ENCODE assay signal across 11 cellular contexts in the genomic region with DNA sequence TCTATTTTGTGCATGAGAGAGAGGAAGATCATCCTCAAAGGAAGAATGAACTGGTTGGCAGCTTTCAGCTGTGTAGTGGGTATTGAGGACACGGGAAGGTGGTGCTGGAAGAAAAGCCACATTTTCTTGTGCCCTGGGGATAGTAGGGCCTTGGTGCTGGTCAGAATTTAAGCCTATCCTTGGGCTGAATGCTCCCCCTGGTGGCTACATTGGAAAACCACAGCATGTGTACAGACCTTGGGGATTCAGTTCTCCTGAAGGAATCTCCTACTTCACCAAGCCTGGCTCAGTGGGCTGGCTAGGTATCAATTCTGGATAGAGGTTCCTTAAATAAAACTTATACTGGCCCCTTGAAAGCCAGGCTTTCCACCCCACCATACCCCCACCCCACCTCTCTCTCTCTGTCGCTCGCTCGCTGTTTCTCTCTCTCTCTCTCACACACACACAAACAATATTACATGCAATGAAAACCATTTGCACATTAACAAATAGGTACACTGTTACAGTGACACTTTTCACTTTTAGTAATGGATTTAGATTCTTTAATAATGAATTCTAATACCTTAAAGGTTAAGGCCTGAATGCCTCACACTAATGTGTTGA. TPM values are rescaled to one million over a fixed set of nuclear protein-coding genes. Genes with fewer than 3 reads are reported as not detected.
A peak's percentile ranks its signal among the peaks of the same experiment; 100 is the strongest.
DNase-seq lines count a peak whose midpoint lies in the region; ATAC-seq, FAIRE-seq and TF ChIP-seq lines count a peak whose summit lies in the region.
"Had no signal": no experiment of that assay in that cellular context is flagged by ENCODE, and none has a peak within 500 bp of the region (broad histone marks: within the 10 kb centered on the region; RNA-seq: fewer than 3 reads in every experiment).

No MANE protein-coding gene starts in this region.

- H3K4me2 ChIP-seq in PC-3 (ENCODE audit: low read length): no peak overlapping the region
- no peak overlapping the region for H3K4me2 ChIP-seq in keratinocyte (ENCODE audit: control insufficient read depth, extremely low read depth, insufficient read depth, low read depth, low read length)

- H3K79me2 ChIP-seq in PC-3 (ENCODE audit: low read length): no peaks in the 10 kb centered on the region
- H3K79me2 ChIP-seq in keratinocyte (ENCODE audit: control insufficient read depth, insufficient read depth, low read length): no peaks in the 10 kb centered on the region

- ATAC-seq in GM19467 (IDR thresholded peaks at IDR 0.05; ENCODE audit: unreplicated experiment): peak; percentile 83
- peak; percentile 54 for ATAC-seq in HG03469 (IDR thresholded peaks at IDR 0.05; ENCODE audit: unreplicated experiment)
- ATAC-seq in PC-3: peak; percentile 89
- ATAC-seq in stimulated activated effector memory CD8-positive, alpha-beta T cell treated with anti-CD3 and anti-CD28 coated beads, Interleukin-12 subunit alpha, Interleukin-12 subunit beta, amount 100 ng/mL, for 72 hours: peak; percentile 59

- no peak overlapping the region for H3K4me3 ChIP-seq in PC-3 (ENCODE audit: low read length)
- H3K4me3 ChIP-seq in keratinocyte (ENCODE audit: control insufficient read depth in 2 of 3, extremely low read depth in 1 of 3, insufficient read depth in 2 of 3, low read depth in 1 of 3, low read length in 3 of 3): no peak overlapping the region

- no peaks in the 10 kb centered on the region for H3F3A ChIP-seq in PC-3 (ENCODE audit: low read length, unreplicated experiment)

- H3K9me3 Mint-ChIP-seq in brain: peaks cover 0 to 8% (median 2%) of the 10 kb centered on the region in 5 experiments
- no peaks in the 10 kb centered on the region for H3K9me3 Mint-ChIP-seq in stimulated activated effector memory CD8-positive, alpha-beta T cell treated with anti-CD3 and anti-CD28 coated beads, Interleukin-12 subunit alpha, Interleukin-12 subunit beta, amount 100 ng/mL, for 72 hours

- peak; percentile 78 for TF ChIP-seq CTCF in PC-3 (conservative IDR thresholded peaks at IDR 0.05; ENCODE audit: low read depth, low read length)
- peak; percentile 63 to 76 for TF ChIP-seq CTCF in brain (conservative IDR thresholded peaks at IDR 0.05)
- peak; percentile 80 to 83 (median 82) for TF ChIP-seq CTCF in keratinocyte (optimal IDR thresholded peaks at IDR 0.05 in 1 of 3, IDR thresholded peaks at IDR 0.05 in 1 of 3, conservative IDR thresholded peaks at IDR 0.05 in 1 of 3; ENCODE audit: extremely low read depth in 1 of 3, insufficient read depth in 2 of 3, low read length in 3 of 3)

- H3K27me3 Mint-ChIP-seq in brain: no peaks in the 10 kb centered on the region

- POLR2A ChIA-PET in PC-3 (lab: Charles Lee; ENCODE audit: unreplicated experiment): no interaction called here

- H3K4me1 ChIP-seq in PC-3 (ENCODE audit: insufficient read depth, low read length) (no peaks in the 10 kb centered on the region), keratinocyte (ENCODE audit: control insufficient read depth, extremely low read depth, insufficient read depth, low read length) (no peaks in the 10 kb centered on the region)

- BruUV-seq in PC-3 (replicated peaks; lab: Mats Ljungman, UMichigan): no TSS peak

- H3K36me3 ChIP-seq in PC-3 (ENCODE audit: low read depth, low read length) (no peaks in the 10 kb centered on the region), keratinocyte (ENCODE audit: control insufficient read depth in 2 of 2, extremely low read depth in 1 of 2, insufficient read depth in 2 of 2, low read length in 2 of 2) (no peaks in the 10 kb centered on the region)

- H3K27ac Mint-ChIP-seq in brain: no peak overlapping the region
- H3K27ac Mint-ChIP-seq in stimulated activated effector memory CD8-positive, alpha-beta T cell treated with anti-CD3 and anti-CD28 coated beads, Interleukin-12 subunit alpha, Interleukin-12 subunit beta, amount 100 ng/mL, for 72 hours: no peak overlapping the region

- H3K9ac ChIP-seq in PC-3 (ENCODE audit: low read length): no peak overlapping the region
- no peak overlapping the region for H3K9ac ChIP-seq in keratinocyte (ENCODE audit: control insufficient read depth, extremely low read depth, insufficient read depth, low read length)

- no peaks in the 10 kb centered on the region for H3K36me3 Mint-ChIP-seq in brain
- no peaks in the 10 kb centered on the region for H3K36me3 Mint-ChIP-seq in stimulated activated effector memory CD8-positive, alpha-beta T cell treated with anti-CD3 and anti-CD28 coated beads, Interleukin-12 subunit alpha, Interleukin-12 subunit beta, amount 100 ng/mL, for 72 hours

- DNase-seq in DMS 273 (lab: John Stamatoyannopoulos, UW; ENCODE audit: unreplicated experiment) (peak; percentile 59), DMS 273 treated with DMSO at 0.1 percent for 48 hours (lab: John Stamatoyannopoulos, UW) (no peak), PC-3 (peak; percentile 65), keratinocyte (ENCODE audit: low read depth, low spot score) (peak; percentile 2)
- DNase-seq in stimulated activated effector memory CD8-positive, alpha-beta T cell treated with anti-CD3 and anti-CD28 coated beads, Interleukin-12 subunit alpha, Interleukin-12 subunit beta, amount 100 ng/mL, for 72 hours (ENCODE audit: low spot score in 2 of 2): peak; percentile 3 to 49

- H3K9me1 ChIP-seq in keratinocyte (ENCODE audit: control insufficient read depth, extremely low read depth, insufficient read depth, low read length): no peaks in the 10 kb centered on the region

- H3K9me2 ChIP-seq in PC-3 (replicated peaks; ENCODE audit: low read length): no peaks in the 10 kb centered on the region

- no peak overlapping the region for H3K4me3 Mint-ChIP-seq in brain
- no peak overlapping the region for H3K4me3 Mint-ChIP-seq in stimulated activated effector memory CD8-positive, alpha-beta T cell treated with anti-CD3 and anti-CD28 coated beads, Interleukin-12 subunit alpha, Interleukin-12 subunit beta, amount 100 ng/mL, for 72 hours

- dilution Hi-C loops in keratinocyte (cut with MboI; ENCODE audit: extremely low pct_ligation_motif_present, low sequenced_read_pairs): no loop called here

- no peaks in the 10 kb centered on the region for H4K20me1 ChIP-seq in PC-3 (ENCODE audit: low read length)
- no peaks in the 10 kb centered on the region for H4K20me1 ChIP-seq in keratinocyte (ENCODE audit: control insufficient read depth, extremely low read depth, insufficient read depth, low read length)

- H3K27ac ChIP-seq in PC-3 (ENCODE audit: low read length): no peak overlapping the region
- no peak overlapping the region for H3K27ac ChIP-seq in keratinocyte (ENCODE audit: control insufficient read depth, insufficient read depth, low read length)

- CTCF ChIA-PET in PC-3 (lab: Charles Lee): no interaction called here

- FAIRE-seq in keratinocyte (lab: Jason Lieb, UNC): no peak
- FAIRE-seq: A204.1 had no signal

- no peaks in the 10 kb centered on the region for H3K4me1 Mint-ChIP-seq in brain
- no peaks in the 10 kb centered on the region for H3K4me1 Mint-ChIP-seq in stimulated activated effector memory CD8-positive, alpha-beta T cell treated with anti-CD3 and anti-CD28 coated beads, Interleukin-12 subunit alpha, Interleukin-12 subunit beta, amount 100 ng/mL, for 72 hours

- no peaks in the 10 kb centered on the region for H3K27me3 ChIP-seq in PC-3 (ENCODE audit: low read length)
- H3K27me3 ChIP-seq in keratinocyte (ENCODE audit: control insufficient read depth, extremely low read depth, insufficient read depth, low read length): no peaks in the 10 kb centered on the region

- no peak overlapping the region for H2AFZ ChIP-seq in PC-3 (ENCODE audit: low read length)
- no peak overlapping the region for H2AFZ ChIP-seq in keratinocyte (ENCODE audit: control insufficient read depth, low read length)

- H3K9me3 ChIP-seq in PC-3 (ENCODE audit: low read length) (no peaks in the 10 kb centered on the region), keratinocyte (ENCODE audit: control insufficient read depth, low read depth, low read length) (no peaks in the 10 kb centered on the region)

- intact Hi-C loops in PC-3 (cut with micrococcal nuclease): loop anchor here (1.0 to 10.0 kb wide), 5 partner anchors 177 to 1199 kb away; partner anchors contain the start of gene OR52N2

RNA-seq across cellular contexts. Expression of gene OR51M1, which starts 2.8 kb away (rescaled TPM):
- total RNA-seq in PC-3 (2014; rRNA removed): not detected in 2 replicates
- polyA plus RNA-seq in brain (ENCODE audit: insufficient read depth, low read depth, low replicate concordance): not detected
- not detected in 3 replicates for polyA plus RNA-seq in keratinocyte
- polyA plus RNA-seq in keratinocyte (2011; ENCODE audit: low read depth): not detected
- not detected in 2 replicates for polyA plus RNA-seq in keratinocyte (2011; cell fraction: cytosol; rRNA removed)
- polyA plus RNA-seq in keratinocyte (2011; cell fraction: nucleus; rRNA removed): not detected in 2 replicates
- not detected in 2 replicates for polyA plus RNA-seq in keratinocyte (2012; ENCODE audit: low replicate concordance)
- polyA minus RNA-seq in keratinocyte: not detected in 3 replicates
- polyA minus RNA-seq in keratinocyte (2011; cell fraction: cytosol; rRNA and poly(A)+ RNA removed): not detected
- polyA minus RNA-seq in keratinocyte (2011; cell fraction: nucleus; rRNA and poly(A)+ RNA removed): not detected in 2 replicates
- total RNA-seq: temporal lobe had no signal
- polyA plus RNA-seq: adipose tissue had no signal

RNA-seq across cellular contexts. Expression of gene OR51B6, which starts 29.5 kb away (rescaled TPM):
- total RNA-seq in PC-3 (2014; rRNA removed): not detected in 2 replicates
- polyA plus RNA-seq in brain (ENCODE audit: insufficient read depth, low read depth, low replicate concordance) (not detected), keratinocyte (not detected in 3 replicates)
- not detected for polyA plus RNA-seq in keratinocyte (2011; ENCODE audit: low read depth)
- not detected in 2 replicates for polyA plus RNA-seq in keratinocyte (2011; cell fraction: cytosol; rRNA removed)
- not detected in 2 replicates for polyA plus RNA-seq in keratinocyte (2011; cell fraction: nucleus; rRNA removed)
- polyA plus RNA-seq in keratinocyte (2012; ENCODE audit: low replicate concordance): not detected in 2 replicates
- polyA minus RNA-seq in keratinocyte: not detected in 3 replicates
- not detected for polyA minus RNA-seq in keratinocyte (2011; cell fraction: cytosol; rRNA and poly(A)+ RNA removed)
- not detected in 2 replicates for polyA minus RNA-seq in keratinocyte (2011; cell fraction: nucleus; rRNA and poly(A)+ RNA removed)
- total RNA-seq: temporal lobe had no signal
- polyA plus RNA-seq: adipose tissue had no signal

RNA-seq across cellular contexts. Expression of gene OR51B5, which starts 37.5 kb away (rescaled TPM):
- total RNA-seq in PC-3 (2014; rRNA removed): 0.63 and 1.7 TPM in 2 replicates
- polyA plus RNA-seq in brain (ENCODE audit: insufficient read depth, low read depth, low replicate concordance): not detected
- not detected in 3 replicates for polyA plus RNA-seq in keratinocyte
- not detected for polyA plus RNA-seq in keratinocyte (2011; ENCODE audit: low read depth)
- not detected in 2 replicates for polyA plus RNA-seq in keratinocyte (2011; cell fraction: cytosol; rRNA removed)
- not detected in 2 replicates for polyA plus RNA-seq in keratinocyte (2011; cell fraction: nucleus; rRNA removed)
- not detected in 2 replicates for polyA plus RNA-seq in keratinocyte (2012; ENCODE audit: low replicate concordance)
- polyA minus RNA-seq in keratinocyte: not detected in 3 replicates
- polyA minus RNA-seq in keratinocyte (2011; cell fraction: cytosol; rRNA and poly(A)+ RNA removed): not detected
- not detected in 2 replicates for polyA minus RNA-seq in keratinocyte (2011; cell fraction: nucleus; rRNA and poly(A)+ RNA removed)
- polyA plus RNA-seq: adipose tissue had no signal

RNA-seq across cellular contexts. Expression of gene OR51Q1, which starts 41.1 kb away (rescaled TPM):
- total RNA-seq in PC-3 (2014; rRNA removed): not detected in 2 replicates
- polyA plus RNA-seq in brain (ENCODE audit: insufficient read depth, low read depth, low replicate concordance) (not detected), keratinocyte (not detected in 3 replicates)
- polyA plus RNA-seq in keratinocyte (2011; ENCODE audit: low read depth): not detected
- polyA plus RNA-seq in keratinocyte (2011; cell fraction: cytosol; rRNA removed): not detected in 2 replicates
- not detected in 2 replicates for polyA plus RNA-seq in keratinocyte (2011; cell fraction: nucleus; rRNA removed)
- not detected in 2 replicates for polyA plus RNA-seq in keratinocyte (2012; ENCODE audit: low replicate concordance)
- not detected in 3 replicates for polyA minus RNA-seq in keratinocyte
- not detected for polyA minus RNA-seq in keratinocyte (2011; cell fraction: cytosol; rRNA and poly(A)+ RNA removed)
- polyA minus RNA-seq in keratinocyte (2011; cell fraction: nucleus; rRNA and poly(A)+ RNA removed): not detected in 2 replicates
- total RNA-seq: temporal lobe had no signal
- polyA plus RNA-seq: adipose tissue had no signal

RNA-seq across cellular contexts. Expression of gene OR51B2, which starts 56.7 kb away (rescaled TPM):
- 0.11 TPM in 1 of 2 replicates, not detected in the other for total RNA-seq in PC-3 (2014; rRNA removed)
- polyA plus RNA-seq in brain (ENCODE audit: insufficient read depth, low read depth, low replicate concordance) (not detected), keratinocyte (not detected in 3 replicates)
- polyA plus RNA-seq in keratinocyte (2011; ENCODE audit: low read depth): not detected
- polyA plus RNA-seq in keratinocyte (2011; cell fraction: cytosol; rRNA removed): not detected in 2 replicates
- not detected in 2 replicates for polyA plus RNA-seq in keratinocyte (2011; cell fraction: nucleus; rRNA removed)
- polyA plus RNA-seq in keratinocyte (2012; ENCODE audit: low replicate concordance): not detected in 2 replicates
- not detected in 3 replicates for polyA minus RNA-seq in keratinocyte
- polyA minus RNA-seq in keratinocyte (2011; cell fraction: cytosol; rRNA and poly(A)+ RNA removed): not detected
- polyA minus RNA-seq in keratinocyte (2011; cell fraction: nucleus; rRNA and poly(A)+ RNA removed): not detected in 2 replicates
- polyA plus RNA-seq: adipose tissue had no signal
